In the genomic region with DNA sequence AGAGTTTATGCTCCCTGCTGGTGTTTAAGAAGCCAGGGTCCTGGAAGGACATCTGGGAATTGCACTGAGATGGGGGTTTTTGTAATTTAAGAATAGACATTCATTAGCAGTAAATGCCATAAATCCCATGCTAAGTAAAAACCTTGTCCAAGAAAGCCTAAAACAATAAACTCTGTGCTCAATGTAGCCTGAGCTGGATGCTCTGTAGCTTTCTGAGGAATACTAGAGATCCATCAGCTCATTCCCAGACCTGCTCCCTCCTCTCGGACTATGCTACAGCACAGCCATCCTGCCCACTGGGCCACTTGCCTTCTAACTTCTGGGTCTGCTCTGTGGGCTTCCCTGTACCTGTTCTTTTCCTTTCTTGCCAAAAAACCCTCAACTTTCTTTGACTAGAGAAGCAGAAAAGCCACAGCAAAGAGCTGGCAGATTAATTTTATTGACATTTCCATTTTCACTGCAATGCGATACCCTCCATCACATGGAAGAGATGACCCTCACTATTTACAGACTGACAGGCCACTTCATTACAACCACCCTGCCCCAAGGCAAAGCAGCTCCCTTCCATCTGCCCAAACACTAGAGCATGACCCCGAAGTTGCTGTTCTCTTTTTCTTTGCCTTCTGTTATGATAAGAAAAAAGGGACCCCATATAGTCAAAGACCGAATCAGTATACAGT, we compare ENCODE assay signal across 1 cellular context.
TF ChIP-seq lines count a peak whose summit lies in the region.

No MANE protein-coding gene starts in this region.

TF ChIP-seq in GM23338, 12 proteins besides CTCF, POLR2A, EP300 and RAD21 (continued from another document):
- TF ChIP-seq, protein P1, sequence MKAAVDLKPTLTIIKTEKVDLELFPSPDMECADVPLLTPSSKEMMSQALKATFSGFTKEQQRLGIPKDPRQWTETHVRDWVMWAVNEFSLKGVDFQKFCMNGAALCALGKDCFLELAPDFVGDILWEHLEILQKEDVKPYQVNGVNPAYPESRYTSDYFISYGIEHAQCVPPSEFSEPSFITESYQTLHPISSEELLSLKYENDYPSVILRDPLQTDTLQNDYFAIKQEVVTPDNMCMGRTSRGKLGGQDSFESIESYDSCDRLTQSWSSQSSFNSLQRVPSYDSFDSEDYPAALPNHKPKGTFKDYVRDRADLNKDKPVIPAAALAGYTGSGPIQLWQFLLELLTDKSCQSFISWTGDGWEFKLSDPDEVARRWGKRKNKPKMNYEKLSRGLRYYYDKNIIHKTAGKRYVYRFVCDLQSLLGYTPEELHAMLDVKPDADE (IDR thresholded peaks at IDR 0.05): no peak
- TF ChIP-seq ZNF114 (CRISPR knock-in tag; IDR thresholded peaks at IDR 0.05) (no peak), POLR2AphosphoS5 (IDR thresholded peaks at IDR 0.05; ENCODE audit: low read depth) (no peak)
